27 cellular contexts compared by ENCODE assay signal in genomic region chr9:106451223-106451622, GRCh38.
"Had no signal": no experiment of that assay in that cellular context is flagged by ENCODE, and none has a peak within 500 bp of the region (broad histone marks: within the 10 kb centered on the region; RNA-seq: fewer than 3 reads in every experiment).

No MANE protein-coding gene starts in this region.

- H3K4me1 ChIP-seq: adrenal gland, body of pancreas, colonic mucosa, esophagus squamous epithelium had no signal

- H3K4me3 ChIP-seq: adrenal gland, body of pancreas, colonic mucosa, esophagus squamous epithelium had no signal

- FAIRE-seq: endometrium, endothelial cell of umbilical vein had no signal

- H3K36me3 ChIP-seq: adrenal gland, colonic mucosa, esophagus squamous epithelium had no signal

- H3K27ac ChIP-seq: adrenal gland, body of pancreas, colonic mucosa, epithelial cell of prostate, esophagus squamous epithelium had no signal

- DNase-seq: activated CD4-positive, alpha-beta memory T cell treated with anti-CD3 and anti-CD28 coated beads for 36 hours; activated CD4-positive, alpha-beta T cell treated with anti-CD3 and anti-CD28 coated beads for 36 hours; activated CD4-positive, alpha-beta T cell treated with anti-CD3 and anti-CD28 coated beads, Interleukin-2, amount 10 ng/mL, durations not matched to agents 24 days and 14 days; activated CD4-positive, CD25-positive, alpha-beta regulatory T cell; activated CD4-positive, CD25-positive, alpha-beta regulatory T cell treated with anti-CD3 and anti-CD28 coated beads, Interleukin-2, amount 50 U/mL, for 72 hours; activated CD8-positive, alpha-beta memory T cell treated with anti-CD3 and anti-CD28 coated beads, Interleukin-2, amount 10 ng/mL, durations not matched to agents 7 days and 5 days; activated CD8-positive, alpha-beta memory T cell treated with anti-CD3 and anti-CD28 coated beads, Interleukin-2, amount 50 U/mL, for 4 hours; activated CD8-positive, alpha-beta T cell treated with anti-CD3 and anti-CD28 coated beads, Interleukin-2, amount 10 ng/mL, durations not matched to agents 7 days and 5 days; activated effector memory CD4-positive, alpha-beta T cell treated with anti-CD3 and anti-CD28 coated beads, Interleukin-2, amount 50 U/mL, for 16 hours; activated naive CD4-positive, alpha-beta T cell treated with anti-CD3 and anti-CD28 coated beads for 36 hours; activated naive CD8-positive, alpha-beta T cell treated with anti-CD3 and anti-CD28 coated beads for 36 hours; activated naive CD8-positive, alpha-beta T cell treated with anti-CD3 and anti-CD28 coated beads, Interleukin-2, amount 50 U/mL, for 24 hours; activated T-cell treated with anti-CD3 and anti-CD28 coated beads, Interleukin-2, amount 50 U/mL, for 1 hour; activated T-cell treated with anti-CD3 and anti-CD28 coated beads, Interleukin-2, amount 50 U/mL, for 48 hours; amygdala; aorta; central memory CD4-positive, alpha-beta T cell; cerebellar nuclear complex; colonic mucosa; effector CD8-positive, alpha-beta T cell; esophagus squamous epithelium; T-helper 2 cell had no signal

- ATAC-seq: activated CD4-positive, alpha-beta T cell treated with anti-CD3 and anti-CD28 coated beads for 36 hours; activated CD8-positive, alpha-beta memory T cell treated with anti-CD3 and anti-CD28 coated beads, Interleukin-2, amount 10 ng/mL, durations not matched to agents 7 days and 5 days; activated CD8-positive, alpha-beta T cell treated with anti-CD3 and anti-CD28 coated beads, Interleukin-2, amount 10 ng/mL, durations not matched to agents 7 days and 5 days; activated naive CD8-positive, alpha-beta T cell treated with anti-CD3 and anti-CD28 coated beads, Interleukin-2, amount 50 U/mL, for 24 hours; body of pancreas had no signal

- H3K27me3 ChIP-seq: adrenal gland, body of pancreas, colonic mucosa, esophagus squamous epithelium had no signal

- H3K9me3 ChIP-seq: adrenal gland, body of pancreas, colonic mucosa, esophagus squamous epithelium had no signal
